Comparison of ENCODE assay signal across 1 cellular context in the genomic region with DNA sequence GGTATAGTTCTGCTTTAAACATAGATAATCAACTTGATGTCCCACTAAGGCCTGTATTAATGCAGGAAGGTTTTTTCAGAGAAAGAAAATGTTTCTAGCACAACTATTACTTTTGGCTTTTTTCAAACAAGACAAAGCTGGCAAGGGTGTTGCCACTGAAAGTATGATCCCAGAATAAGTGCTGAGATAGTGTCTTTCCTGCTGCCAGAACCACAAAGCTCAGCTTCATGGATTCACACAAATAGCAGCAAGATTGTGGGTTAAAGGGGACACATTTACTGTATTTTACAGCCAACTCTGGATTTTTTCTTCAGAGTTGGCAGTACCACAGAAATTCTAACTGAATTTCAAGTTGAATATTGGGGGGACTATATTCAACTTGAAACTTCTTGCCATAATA.
TF ChIP-seq lines count a peak whose summit lies in the region.

No MANE protein-coding gene starts in this region.

TF ChIP-seq in K562, 482 proteins besides CTCF, POLR2A, EP300 and RAD21:
- TF ChIP-seq ZNF174 (CRISPR knock-in tag; IDR thresholded peaks at IDR 0.05) (no peak), EWSR1 (IDR thresholded peaks at IDR 0.05; ENCODE audit: borderline replicate concordance, low read depth, partially characterized antibody) (no peak), HNRNPK (IDR thresholded peaks at IDR 0.05; ENCODE audit: low read depth, low read length, poor library complexity, severe bottlenecking) (no peak), FOXP1 (CRISPR knock-in tag; IDR thresholded peaks at IDR 0.05) (no peak), HNRNPLL (IDR thresholded peaks at IDR 0.05; ENCODE audit: low read depth, low read length, poor library complexity, severe bottlenecking) (no peak)
- TF ChIP-seq, protein P1, sequence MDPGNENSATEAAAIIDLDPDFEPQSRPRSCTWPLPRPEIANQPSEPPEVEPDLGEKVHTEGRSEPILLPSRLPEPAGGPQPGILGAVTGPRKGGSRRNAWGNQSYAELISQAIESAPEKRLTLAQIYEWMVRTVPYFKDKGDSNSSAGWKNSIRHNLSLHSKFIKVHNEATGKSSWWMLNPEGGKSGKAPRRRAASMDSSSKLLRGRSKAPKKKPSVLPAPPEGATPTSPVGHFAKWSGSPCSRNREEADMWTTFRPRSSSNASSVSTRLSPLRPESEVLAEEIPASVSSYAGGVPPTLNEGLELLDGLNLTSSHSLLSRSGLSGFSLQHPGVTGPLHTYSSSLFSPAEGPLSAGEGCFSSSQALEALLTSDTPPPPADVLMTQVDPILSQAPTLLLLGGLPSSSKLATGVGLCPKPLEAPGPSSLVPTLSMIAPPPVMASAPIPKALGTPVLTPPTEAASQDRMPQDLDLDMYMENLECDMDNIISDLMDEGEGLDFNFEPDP (CRISPR knock-in tag; IDR thresholded peaks at IDR 0.05), result no peak
